In the genomic region with DNA sequence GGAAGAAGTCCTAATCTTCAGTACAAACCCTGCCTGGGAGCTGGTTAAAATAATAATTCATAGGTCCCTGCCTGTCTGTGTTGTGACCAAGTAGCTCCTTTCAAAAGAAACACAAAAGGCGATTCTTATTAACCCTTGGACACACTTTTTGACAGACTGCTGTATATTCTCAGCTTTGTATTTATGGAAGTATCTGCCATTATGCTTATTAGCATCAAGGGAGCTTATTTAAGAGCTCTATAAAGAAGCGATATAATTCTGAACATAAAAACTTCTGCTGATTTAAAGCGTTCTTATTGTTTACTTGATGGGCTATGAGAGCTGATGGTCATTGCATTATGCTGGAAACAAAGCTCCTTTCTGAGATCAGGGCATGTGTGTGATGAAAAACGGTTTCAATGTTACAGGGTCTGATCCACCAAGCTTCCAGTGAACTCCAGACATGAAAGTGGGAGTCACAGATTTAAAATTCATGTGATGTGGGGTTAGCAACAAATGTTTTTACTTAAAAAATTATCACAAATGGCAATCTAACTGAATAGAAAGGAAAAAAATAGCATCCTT, we compare ENCODE assay signal across 16 cellular contexts.
DNase-seq lines count a peak whose midpoint lies in the region; ATAC-seq and TF ChIP-seq lines count a peak whose summit lies in the region.
"Had no signal": no experiment of that assay in that cellular context is flagged by ENCODE, and none has a peak within 500 bp of the region (broad histone marks: within the 10 kb centered on the region; RNA-seq: fewer than 3 reads in every experiment).

No MANE protein-coding gene starts in this region.

- H3K9me3 ChIP-seq in endodermal cell (ENCODE audit: control insufficient read depth, low read length): no peaks in the 10 kb centered on the region
- H3K9me3 ChIP-seq in uterus: no peaks in the 10 kb centered on the region
- H3K9me3 ChIP-seq: A549 had no signal

- H3K4me1 Mint-ChIP-seq in endodermal cell: peaks cover 37% of the 10 kb centered on the region
- H3K4me1 Mint-ChIP-seq in mesothelial cell of epicardium: peaks cover 50% of the 10 kb centered on the region
- H3K4me1 Mint-ChIP-seq in progenitor cell of endocrine pancreas (ENCODE audit: low read depth): peaks cover 16% of the 10 kb centered on the region
- peaks cover 0 to under 1% of the 10 kb centered on the region in 2 donors for H3K4me1 Mint-ChIP-seq in natural killer cell treated with Interleukin-12 subunit alpha and Interleukin-12 subunit beta and Interleukin-15 and Interleukin-18, amount 100 ng/mL, for 72 hours (ENCODE audit: low read depth in 2 of 2)

- no peak for ATAC-seq in natural killer cell treated with Interleukin-12 subunit alpha and Interleukin-12 subunit beta and Interleukin-15 and Interleukin-18, amount 100 ng/mL, for 72 hours
- ATAC-seq: A549, GM23338 had no signal

- TF ChIP-seq CTCF in endodermal cell (conservative IDR thresholded peaks at IDR 0.05) (no peak), mesothelial cell of epicardium (IDR thresholded peaks at IDR 0.05; ENCODE audit: unreplicated experiment) (no peak), uterus (IDR thresholded peaks at IDR 0.05) (no peak), progenitor cell of endocrine pancreas (IDR thresholded peaks at IDR 0.05; ENCODE audit: unreplicated experiment) (no peak)

- H3K4me1 ChIP-seq in endodermal cell (ENCODE audit: control insufficient read depth, insufficient read depth, low read length) (peaks cover 13% of the 10 kb centered on the region), uterus (peaks cover 0 to 6% of the 10 kb centered on the region in 2 donors)

- WGBS in endodermal cell (ENCODE audit: insufficient coverage in 1 of 2, insufficient read length in 1 of 2), 2 experiments: 96 to 100% methylated on average over 2 to 4 of the region's 4 CpGs

- DNase-seq in H7 (peak; percentile 2), endodermal cell (no peak), mesothelial cell of epicardium (ENCODE audit: low spot score in 2 of 2, unreplicated experiment in 2 of 2) (no peak), uterus (no peak), NCI-H2029 (lab: John Stamatoyannopoulos, UW) (no peak), progenitor cell of endocrine pancreas (ENCODE audit: low spot score, unreplicated experiment) (no peak)
- DNase-seq in natural killer cell treated with Interleukin-12 subunit alpha and Interleukin-12 subunit beta and Interleukin-15 and Interleukin-18, amount 100 ng/mL, for 72 hours (ENCODE audit: low spot score): no peak
- DNase-seq: AML-193; CD4-positive, alpha-beta T cell; DMS153; DMS79; GDM1 had no signal

- peaks cover 22% of the 10 kb centered on the region for H3K27me3 Mint-ChIP-seq in endodermal cell (ENCODE audit: insufficient read depth)
- peaks cover 70% of the 10 kb centered on the region for H3K27me3 Mint-ChIP-seq in mesothelial cell of epicardium (ENCODE audit: low read depth)
- peaks cover 46% of the 10 kb centered on the region for H3K27me3 Mint-ChIP-seq in progenitor cell of endocrine pancreas
- peaks cover 35 to 61% of the 10 kb centered on the region in 2 donors for H3K27me3 Mint-ChIP-seq in natural killer cell treated with Interleukin-12 subunit alpha and Interleukin-12 subunit beta and Interleukin-15 and Interleukin-18, amount 100 ng/mL, for 72 hours

- no peaks in the 10 kb centered on the region for H3K9me3 Mint-ChIP-seq in endodermal cell
- H3K9me3 Mint-ChIP-seq in mesothelial cell of epicardium: no peaks in the 10 kb centered on the region
- no peaks in the 10 kb centered on the region for H3K9me3 Mint-ChIP-seq in progenitor cell of endocrine pancreas (ENCODE audit: low read depth)
- no peaks in the 10 kb centered on the region for H3K9me3 Mint-ChIP-seq in natural killer cell treated with Interleukin-12 subunit alpha and Interleukin-12 subunit beta and Interleukin-15 and Interleukin-18, amount 100 ng/mL, for 72 hours
- H3K9me3 Mint-ChIP-seq: CD4-positive, alpha-beta T cell; GM23338 had no signal

- TF ChIP-seq POLR2A in uterus (IDR thresholded peaks at IDR 0.05): no peak

- H3K27me3 ChIP-seq in H7 (ENCODE audit: control insufficient read depth, insufficient read depth, low read length) (no peaks in the 10 kb centered on the region), endodermal cell (ENCODE audit: control insufficient read depth, insufficient read depth, low read length, poor library complexity, severe bottlenecking) (no peaks in the 10 kb centered on the region), uterus (no peaks in the 10 kb centered on the region)

- intact Hi-C loops in uterus (cut with DNase I; ENCODE audit: low total_unique reads): loop anchor here (10.0 kb wide), 1 partner anchor 110 kb away; no protein-coding TSS in a partner anchor

- no peak overlapping the region for H3K4me3 Mint-ChIP-seq in endodermal cell
- H3K4me3 Mint-ChIP-seq in mesothelial cell of epicardium: no peak overlapping the region
- H3K4me3 Mint-ChIP-seq in progenitor cell of endocrine pancreas (ENCODE audit: low read depth): no peak overlapping the region
- H3K4me3 Mint-ChIP-seq in natural killer cell treated with Interleukin-12 subunit alpha and Interleukin-12 subunit beta and Interleukin-15 and Interleukin-18, amount 100 ng/mL, for 72 hours: no peak overlapping the region
- H3K4me3 Mint-ChIP-seq: CD4-positive, alpha-beta T cell; GM23338 had no signal

- H3K9ac ChIP-seq in endodermal cell (ENCODE audit: extremely low read depth, low read length, poor library complexity, severe bottlenecking): no peak overlapping the region

- H3K36me3 Mint-ChIP-seq in endodermal cell (ENCODE audit: low read depth): no peaks in the 10 kb centered on the region
- H3K36me3 Mint-ChIP-seq in mesothelial cell of epicardium: no peaks in the 10 kb centered on the region
- H3K36me3 Mint-ChIP-seq in progenitor cell of endocrine pancreas (ENCODE audit: insufficient read depth): no peaks in the 10 kb centered on the region
- H3K36me3 Mint-ChIP-seq in natural killer cell treated with Interleukin-12 subunit alpha and Interleukin-12 subunit beta and Interleukin-15 and Interleukin-18, amount 100 ng/mL, for 72 hours: no peaks in the 10 kb centered on the region

- peak overlapping the region; percentile 74 for H3K27ac ChIP-seq in endodermal cell (ENCODE audit: low read depth, low read length)
- H3K27ac ChIP-seq in uterus: peak overlapping the region; percentile 71 to 76
- H3K27ac ChIP-seq: 22Rv1, A549, C4-2B had no signal

- no peak overlapping the region for H3K27ac Mint-ChIP-seq in endodermal cell
- peak overlapping the region; percentile 28 for H3K27ac Mint-ChIP-seq in mesothelial cell of epicardium
- H3K27ac Mint-ChIP-seq in progenitor cell of endocrine pancreas: no peak overlapping the region
- no peak overlapping the region for H3K27ac Mint-ChIP-seq in natural killer cell treated with Interleukin-12 subunit alpha and Interleukin-12 subunit beta and Interleukin-15 and Interleukin-18, amount 100 ng/mL, for 72 hours
- H3K27ac Mint-ChIP-seq: CD4-positive, alpha-beta T cell; GM23338 had no signal

- no peaks in the 10 kb centered on the region for H3K36me3 ChIP-seq in H7 (replicated peaks; ENCODE audit: control insufficient read depth, insufficient read depth, low read length)
- no peaks in the 10 kb centered on the region for H3K36me3 ChIP-seq in endodermal cell (ENCODE audit: control insufficient read depth, insufficient read depth, low read length)
- H3K36me3 ChIP-seq in uterus: no peaks in the 10 kb centered on the region

- H3K4me3 ChIP-seq in H7 (ENCODE audit: insufficient read depth, low read depth, low read length) (no peak overlapping the region), endodermal cell (ENCODE audit: low read length) (no peak overlapping the region), uterus (no peak overlapping the region)
- H3K4me3 ChIP-seq: A549, GM23338 had no signal
